ENCODE assay signal across 23 cellular contexts in the genomic region with DNA sequence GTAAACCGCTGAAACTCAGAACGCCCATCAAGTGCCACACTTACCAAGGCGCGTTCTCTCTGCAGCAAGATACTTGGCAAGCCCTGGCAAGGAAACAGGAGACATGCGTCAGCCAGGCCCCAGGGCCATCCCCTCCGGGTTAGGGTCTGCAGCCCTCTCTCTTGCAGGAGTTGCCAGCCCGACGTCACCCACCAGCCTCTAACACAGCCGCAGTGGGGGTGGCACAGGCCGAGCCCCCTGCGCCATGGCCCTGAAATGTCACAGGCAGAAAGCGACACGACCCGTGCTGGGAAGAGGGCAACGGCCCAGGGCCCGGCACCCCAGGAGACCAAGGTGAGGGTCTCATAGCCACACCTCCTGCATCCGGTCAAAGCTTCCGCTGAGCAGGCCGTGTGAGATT. TPM values are rescaled to one million over a fixed set of nuclear protein-coding genes. Genes with fewer than 3 reads are reported as not detected.
A peak's percentile ranks its signal among the peaks of the same experiment; 100 is the strongest.
DNase-seq lines count a peak whose midpoint lies in the region; ATAC-seq, FAIRE-seq and TF ChIP-seq lines count a peak whose summit lies in the region.
"Had no signal": no experiment of that assay in that cellular context is flagged by ENCODE, and none has a peak within 500 bp of the region (broad histone marks: within the 10 kb centered on the region; RNA-seq: fewer than 3 reads in every experiment).

No MANE protein-coding gene starts in this region.

- no peak overlapping the region for H3K27ac ChIP-seq in kidney (ENCODE audit: low read depth in 2 of 2, low read length in 2 of 2)

- H3K36me3 ChIP-seq in H7 (replicated peaks; ENCODE audit: control insufficient read depth, insufficient read depth, low read length) = peaks cover 76% of the 10 kb centered on the region
- H3K36me3 ChIP-seq in kidney (ENCODE audit: control insufficient read depth in 1 of 2, insufficient read depth in 2 of 2, low read length in 2 of 2) = peaks cover 64 to 88% of the 10 kb centered on the region in 2 donors

- H3K27me3 ChIP-seq in H7 (ENCODE audit: control insufficient read depth, insufficient read depth, low read length) = no peaks in the 10 kb centered on the region
- H3K27me3 ChIP-seq: BE2C had no signal

- peaks cover 0 to 1% of the 10 kb centered on the region in 2 donors for H3K4me1 Mint-ChIP-seq in stimulated activated naive B cell treated with anti-CD40 and anti-IgM and Interleukin-4, amounts not matched to agents 10 μg/mL and 1 μg/mL and 100 μg/mL, for 72 hours
- H3K4me1 Mint-ChIP-seq: GM23338 had no signal

- intact Hi-C loops in kidney (cut with DNase I) = no loop called here

- H3K9me3 ChIP-seq in kidney (ENCODE audit: control insufficient read depth in 1 of 2, low read length in 2 of 2) = no peaks in the 10 kb centered on the region
- H3K9me3 ChIP-seq: BE2C had no signal

- H3K9me3 Mint-ChIP-seq in stimulated activated naive B cell treated with anti-CD40 and anti-IgM and Interleukin-4, amounts not matched to agents 10 μg/mL and 1 μg/mL and 100 μg/mL, for 72 hours = no peaks in the 10 kb centered on the region
- H3K9me3 Mint-ChIP-seq: CD4-positive, CD25-positive, alpha-beta regulatory T cell; GM23338; HFFc6 had no signal

- H3K4me3 Mint-ChIP-seq in stimulated activated naive B cell treated with anti-CD40 and anti-IgM and Interleukin-4, amounts not matched to agents 10 μg/mL and 1 μg/mL and 100 μg/mL, for 72 hours = no peak overlapping the region
- H3K4me3 Mint-ChIP-seq: CD4-positive, CD25-positive, alpha-beta regulatory T cell; CD8-positive, alpha-beta memory T cell; GM23338; HFFc6 had no signal

- no peaks in the 10 kb centered on the region for H3K27me3 Mint-ChIP-seq in stimulated activated naive B cell treated with anti-CD40 and anti-IgM and Interleukin-4, amounts not matched to agents 10 μg/mL and 1 μg/mL and 100 μg/mL, for 72 hours
- H3K27me3 Mint-ChIP-seq: CD4-positive, CD25-positive, alpha-beta regulatory T cell; CD8-positive, alpha-beta memory T cell had no signal

- ATAC-seq in stimulated activated naive B cell treated with anti-CD40 and anti-IgM and Interleukin-4, amounts not matched to agents 10 μg/mL and 1 μg/mL and 100 μg/mL, for 72 hours (replicated peaks) = no peak
- no peak for ATAC-seq in GM21447 (IDR thresholded peaks at IDR 0.05; ENCODE audit: unreplicated experiment)
- ATAC-seq: GM12878, GM23338, HCT116 had no signal

- TF ChIP-seq CTCF in kidney (IDR thresholded peaks at IDR 0.05; ENCODE audit: borderline replicate concordance, extremely low read depth, insufficient read depth) = no peak

- peak; percentile 27; the same call in 1 of the 2 replicates for TF ChIP-seq POLR2A in GM12891 (IDR thresholded peaks at IDR 0.05; ENCODE audit: low read depth, low read length)

- no peak for DNase-seq in GM12891 (ENCODE audit: insufficient read length, low spot score)
- peak; percentile 21 for DNase-seq in H7
- peak; percentile 41 for DNase-seq in kidney
- no peak for DNase-seq in stimulated activated naive B cell treated with anti-CD40 and anti-IgM and Interleukin-4, amounts not matched to agents 10 μg/mL and 1 μg/mL and 100 μg/mL, for 72 hours
- DNase-seq in cortex of kidney (lab: John Stamatoyannopoulos, UW) = no peak
- DNase-seq: ACHN; BE2C; C1 segment of cervical spinal cord; CD4-positive, CD25-positive, alpha-beta regulatory T cell; CD8-positive, alpha-beta memory T cell; COR-L47; DMS 273 treated with DMSO at 0.1 percent for 48 hours; DMS53; DND-41; EL; HFFc6 had no signal

- H3K4me3 ChIP-seq in H7 (ENCODE audit: insufficient read depth, low read depth, low read length) (no peak overlapping the region), kidney (ENCODE audit: low read length in 2 of 2) (no peak overlapping the region)
- H3K4me3 ChIP-seq: GM12878, GM23338 had no signal

- FAIRE-seq in GM12891 (lab: Jason Lieb, UNC) (no peak), kidney (lab: Jason Lieb, UNC) (no peak)
- FAIRE-seq: A204.1, GM12878, GM19239, H54 had no signal

- peak overlapping the region; percentile 31 for H3K27ac Mint-ChIP-seq in stimulated activated naive B cell treated with anti-CD40 and anti-IgM and Interleukin-4, amounts not matched to agents 10 μg/mL and 1 μg/mL and 100 μg/mL, for 72 hours
- H3K27ac Mint-ChIP-seq: CD4-positive, CD25-positive, alpha-beta regulatory T cell; GM23338; HFFc6 had no signal

- H3K4me1 ChIP-seq in kidney (ENCODE audit: control insufficient read depth in 1 of 2, insufficient read depth in 1 of 2, low read depth in 1 of 2, low read length in 2 of 2) = no peaks in the 10 kb centered on the region
- H3K4me1 ChIP-seq: BE2C had no signal

- H3K36me3 Mint-ChIP-seq in stimulated activated naive B cell treated with anti-CD40 and anti-IgM and Interleukin-4, amounts not matched to agents 10 μg/mL and 1 μg/mL and 100 μg/mL, for 72 hours = peaks cover 41 to 68% of the 10 kb centered on the region in 2 donors

- no peak overlapping the region for H3K9ac ChIP-seq in kidney (ENCODE audit: low read length in 2 of 2)

TF ChIP-seq in GM12891, 5 proteins besides CTCF, POLR2A, EP300 and RAD21:
- TF ChIP-seq POLR2AphosphoS5 (IDR thresholded peaks at IDR 0.05; ENCODE audit: low read depth, low read length) (no peak; the same call in 1 of the 2 replicates), PAX5 (IDR thresholded peaks at IDR 0.05; ENCODE audit: insufficient read depth, low read length, severe bottlenecking) (no peak), POU2F2 (IDR thresholded peaks at IDR 0.05; ENCODE audit: low read depth, low read length) (no peak), TAF1 (IDR thresholded peaks at IDR 0.05; ENCODE audit: low read depth, low read length) (no peak), SPI1 (IDR thresholded peaks at IDR 0.05; ENCODE audit: low read depth, low read length) (no peak)

RNA-seq across cellular contexts. Expression of gene ELAC2, which starts 21.9 kb away (rescaled TPM):
- polyA plus RNA-seq in GM12891 (2012; ENCODE audit: low read depth, missing spikeins) = 43.7 TPM
- total RNA-seq in H7 (2014; rRNA removed; shearing (Covaris generic)) = 120 and 125 TPM in 2 replicates
- 57.4 TPM for total RNA-seq in kidney
- 29.7 TPM for polyA plus RNA-seq in kidney (ENCODE audit: insufficient read depth, low read depth, low replicate concordance)

Comparison
In these comparisons a context has a peak if more than half of its experiments do, and no peak if none do; other contexts are left out.
1. DNase-seq: peak in H7 (single experiment) and kidney (single experiment); none in GM12891 (single experiment), stimulated activated naive B cell treated with anti-CD40 and anti-IgM and Interleukin-4, amounts not matched to agents 10 μg/mL and 1 μg/mL and 100 μg/mL, for 72 hours (single experiment) and cortex of kidney (single experiment).